Comparison of ENCODE assay signal across 8 cellular contexts in the genomic region with DNA sequence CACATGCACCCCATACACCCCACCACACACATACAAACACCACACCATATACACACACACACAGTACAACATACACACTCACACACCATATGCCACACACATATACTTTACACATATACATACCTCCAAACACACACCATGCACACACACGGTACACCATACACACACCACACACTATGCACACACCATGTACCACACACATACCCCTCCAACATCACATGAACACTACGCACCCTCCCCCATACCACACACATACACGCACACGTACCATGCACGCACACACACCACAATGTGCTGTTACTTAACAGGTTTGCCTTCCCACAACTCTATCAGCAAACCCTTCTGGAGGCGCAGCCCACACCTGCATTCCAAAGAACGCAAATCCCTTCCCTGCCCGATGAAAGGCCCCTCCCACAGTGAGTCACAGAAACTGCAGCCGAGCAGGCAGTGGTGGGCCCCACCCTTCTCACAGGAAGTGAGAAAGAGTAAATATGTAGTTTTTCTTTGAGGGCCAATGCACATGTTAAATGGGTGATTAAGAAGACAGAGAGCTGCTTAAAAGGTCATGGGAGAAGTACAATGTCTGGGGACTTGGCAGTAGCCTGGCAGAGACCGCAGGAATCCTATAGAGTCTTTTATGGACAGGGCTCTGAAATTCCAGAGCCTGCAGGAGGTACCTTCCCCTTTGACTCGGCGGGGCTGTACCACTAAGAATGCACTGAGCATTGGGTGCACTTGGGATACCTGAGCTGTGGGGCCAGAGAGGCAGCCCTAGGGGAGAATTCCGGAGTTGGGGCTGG. TPM values are rescaled to one million over a fixed set of nuclear protein-coding genes. Genes with fewer than 3 reads are reported as not detected.
DNase-seq lines count a peak whose midpoint lies in the region; ATAC-seq and TF ChIP-seq lines count a peak whose summit lies in the region.

No MANE protein-coding gene starts in this region.

- peaks cover 20% of the 10 kb centered on the region for H3K4me1 Mint-ChIP-seq in activated T-helper 1 cell treated with anti-CD3 and anti-CD28 coated beads, Interleukin-12 subunit alpha, Interleukin-12 subunit beta, Interleukin-2, Interleukin-4 antibody, amounts not matched to agents 30 ng/mL and 10 ng/mL and 1 ng/mL, durations not matched to agents 14 hours and 24 hours and 36 hours (ENCODE audit: low read depth)

- no peak overlapping the region for H3K4me3 Mint-ChIP-seq in activated T-helper 1 cell treated with anti-CD3 and anti-CD28 coated beads, Interleukin-12 subunit alpha, Interleukin-12 subunit beta, Interleukin-2, Interleukin-4 antibody, amounts not matched to agents 30 ng/mL and 10 ng/mL and 1 ng/mL, durations not matched to agents 14 hours and 24 hours and 36 hours

- POLR2A ChIA-PET in AG04449 (lab: Yijun Ruan, JAX) = interaction anchor here (0.6 to 1.2 kb wide), 2 partner anchors 10 to 17 kb away, joined by 3 to 4 read pairs; no protein-coding TSS in a partner anchor

- intact Hi-C loops in activated T-helper 1 cell treated with anti-CD3 and anti-CD28 coated beads, Interleukin-12 subunit alpha, Interleukin-12 subunit beta, Interleukin-2, Interleukin-4 antibody, amounts not matched to agents 30 ng/mL and 10 ng/mL and 1 ng/mL, durations not matched to agents 14 hours and 24 hours and 36 hours (cut with micrococcal nuclease) = loop anchor here (1.0 to 10.0 kb wide), 8 partner anchors 16 to 909 kb away; a partner anchor contains a TSS

- CTCF ChIA-PET in AG04449 (lab: Yijun Ruan, JAX) = interaction anchor here (1.8 kb wide), 1 partner anchor 16 kb away, joined by 5 read pairs; no protein-coding TSS in a partner anchor

- no peak for TF ChIP-seq CTCF in AG04449 (IDR thresholded peaks at IDR 0.05; ENCODE audit: insufficient read depth, low read length, missing control alignments)

- H3K27me3 Mint-ChIP-seq in activated T-helper 1 cell treated with anti-CD3 and anti-CD28 coated beads, Interleukin-12 subunit alpha, Interleukin-12 subunit beta, Interleukin-2, Interleukin-4 antibody, amounts not matched to agents 30 ng/mL and 10 ng/mL and 1 ng/mL, durations not matched to agents 14 hours and 24 hours and 36 hours (ENCODE audit: insufficient read depth) = no peaks in the 10 kb centered on the region

- no peak overlapping the region for H3K27ac Mint-ChIP-seq in activated T-helper 1 cell treated with anti-CD3 and anti-CD28 coated beads, Interleukin-12 subunit alpha, Interleukin-12 subunit beta, Interleukin-2, Interleukin-4 antibody, amounts not matched to agents 30 ng/mL and 10 ng/mL and 1 ng/mL, durations not matched to agents 14 hours and 24 hours and 36 hours

- ATAC-seq in GM19025 (IDR thresholded peaks at IDR 0.05; ENCODE audit: low read depth, unreplicated experiment) (peak; percentile 92), HG03135 (IDR thresholded peaks at IDR 0.05; ENCODE audit: unreplicated experiment) (peak; percentile 89)

- H3K9me3 Mint-ChIP-seq in activated T-helper 1 cell treated with anti-CD3 and anti-CD28 coated beads, Interleukin-12 subunit alpha, Interleukin-12 subunit beta, Interleukin-2, Interleukin-4 antibody, amounts not matched to agents 30 ng/mL and 10 ng/mL and 1 ng/mL, durations not matched to agents 14 hours and 24 hours and 36 hours = no peaks in the 10 kb centered on the region

- H3K36me3 Mint-ChIP-seq in activated T-helper 1 cell treated with anti-CD3 and anti-CD28 coated beads, Interleukin-12 subunit alpha, Interleukin-12 subunit beta, Interleukin-2, Interleukin-4 antibody, amounts not matched to agents 30 ng/mL and 10 ng/mL and 1 ng/mL, durations not matched to agents 14 hours and 24 hours and 36 hours (ENCODE audit: low read depth) = peaks cover 4% of the 10 kb centered on the region

- peak; percentile 60 for DNase-seq in AG04449 (ENCODE audit: low read depth, low spot score)
- DNase-seq in activated T-helper 1 cell treated with anti-CD3 and anti-CD28 coated beads, Interleukin-12 subunit alpha, Interleukin-12 subunit beta, Interleukin-2, Interleukin-4 antibody, amounts not matched to agents 30 ng/mL and 10 ng/mL and 1 ng/mL, durations not matched to agents 14 hours and 24 hours and 36 hours (ENCODE audit: low spot score) = peak; percentile 85
- peak; percentile 74 for DNase-seq in germinal center (ENCODE audit: low spot score)
- DNase-seq in retina = peak; percentile 38
- DNase-seq in pons (ENCODE audit: low spot score) = no peak

- no peak overlapping the region for H3K4me3 ChIP-seq in AG04449 (ENCODE audit: low read depth, low read length)

TF ChIP-seq in PFSK-1, 5 proteins besides CTCF, POLR2A, EP300 and RAD21:
- TF ChIP-seq FOXP2 (optimal IDR thresholded peaks at IDR 0.05; ENCODE audit: borderline replicate concordance, extremely low read depth, extremely low read length, insufficient read depth) = peak; percentile 20
- TF ChIP-seq, protein P1, sequence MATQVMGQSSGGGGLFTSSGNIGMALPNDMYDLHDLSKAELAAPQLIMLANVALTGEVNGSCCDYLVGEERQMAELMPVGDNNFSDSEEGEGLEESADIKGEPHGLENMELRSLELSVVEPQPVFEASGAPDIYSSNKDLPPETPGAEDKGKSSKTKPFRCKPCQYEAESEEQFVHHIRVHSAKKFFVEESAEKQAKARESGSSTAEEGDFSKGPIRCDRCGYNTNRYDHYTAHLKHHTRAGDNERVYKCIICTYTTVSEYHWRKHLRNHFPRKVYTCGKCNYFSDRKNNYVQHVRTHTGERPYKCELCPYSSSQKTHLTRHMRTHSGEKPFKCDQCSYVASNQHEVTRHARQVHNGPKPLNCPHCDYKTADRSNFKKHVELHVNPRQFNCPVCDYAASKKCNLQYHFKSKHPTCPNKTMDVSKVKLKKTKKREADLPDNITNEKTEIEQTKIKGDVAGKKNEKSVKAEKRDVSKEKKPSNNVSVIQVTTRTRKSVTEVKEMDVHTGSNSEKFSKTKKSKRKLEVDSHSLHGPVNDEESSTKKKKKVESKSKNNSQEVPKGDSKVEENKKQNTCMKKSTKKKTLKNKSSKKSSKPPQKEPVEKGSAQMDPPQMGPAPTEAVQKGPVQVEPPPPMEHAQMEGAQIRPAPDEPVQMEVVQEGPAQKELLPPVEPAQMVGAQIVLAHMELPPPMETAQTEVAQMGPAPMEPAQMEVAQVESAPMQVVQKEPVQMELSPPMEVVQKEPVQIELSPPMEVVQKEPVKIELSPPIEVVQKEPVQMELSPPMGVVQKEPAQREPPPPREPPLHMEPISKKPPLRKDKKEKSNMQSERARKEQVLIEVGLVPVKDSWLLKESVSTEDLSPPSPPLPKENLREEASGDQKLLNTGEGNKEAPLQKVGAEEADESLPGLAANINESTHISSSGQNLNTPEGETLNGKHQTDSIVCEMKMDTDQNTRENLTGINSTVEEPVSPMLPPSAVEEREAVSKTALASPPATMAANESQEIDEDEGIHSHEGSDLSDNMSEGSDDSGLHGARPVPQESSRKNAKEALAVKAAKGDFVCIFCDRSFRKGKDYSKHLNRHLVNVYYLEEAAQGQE (IDR thresholded peaks at IDR 0.05; ENCODE audit: insufficient read depth in 1 of 2, low read depth in 2 of 2, low read length in 2 of 2) = no peak

RNA-seq across cellular contexts. Expression of a gene that starts 34.1 kb away (rescaled TPM):
- 50.8 TPM for polyA plus RNA-seq in PFSK-1 (2012; ENCODE audit: insufficient read length, low read depth)
- total RNA-seq in activated T-helper 1 cell treated with anti-CD3 and anti-CD28 coated beads, Interleukin-12 subunit alpha, Interleukin-12 subunit beta, Interleukin-2, Interleukin-4 antibody, amounts not matched to agents 30 ng/mL and 10 ng/mL and 1 ng/mL, durations not matched to agents 14 hours and 24 hours and 36 hours = 205 and 206 TPM in 2 replicates
